In genomic region chr15:71603379-71603778, GRCh38 we compare ENCODE assay signal across 33 cellular contexts.
"Had no signal": no experiment of that assay in that cellular context is flagged by ENCODE, and none has a peak within 500 bp of the region (broad histone marks: within the 10 kb centered on the region; RNA-seq: fewer than 3 reads in every experiment).

No MANE protein-coding gene starts in this region.

- H3K36me3 ChIP-seq: MG63 had no signal

- DNase-seq: Kasumi-1, MG63, MM.1S, MV-4-11, NCI-H1048, NCI-H1092, NCI-H1092 treated with DMSO at 0.1 percent for 48 hours, NCI-H1105, NCI-H1105 treated with DMSO at 0.1 percent for 48 hours, NCI-H1417, NCI-H1417 treated with DMSO at 0.1 percent for 48 hours, NCI-H1436, NCI-H1436 treated with DMSO at 0.1 percent for 48 hours, NCI-H146, NCI-H1694, NCI-H1694 treated with DMSO at 0.1 percent for 48 hours, NCI-H187, NCI-H187 treated with DMSO at 0.1 percent for 48 hours, NCI-H1930, NCI-H2029, NCI-H2029 treated with DMSO at 0.1 percent for 48 hours, NCI-H2081, NCI-H2081 treated with DMSO at 0.1 percent for 48 hours, NCI-H2107, NCI-H2171, NCI-H2171 treated with DMSO at 0.1 percent for 48 hours, NCI-H2227 treated with DMSO at 0.1 percent for 48 hours, NCI-H226, NCI-H345, NCI-H446, NCI-H446 treated with DMSO at 0.1 percent for 48 hours, NCI-H510A, NCI-H510A treated with DMSO at 0.1 percent for 48 hours had no signal

- H3K4me3 ChIP-seq: MG63 had no signal

- H3K9me3 ChIP-seq: MG63 had no signal

- H3K27me3 ChIP-seq: MG63 had no signal
